Comparison of ENCODE assay signal across 19 cellular contexts in genomic region chr2:142321706-142322280, GRCh38.
"Had no signal": no experiment of that assay in that cellular context is flagged by ENCODE, and none has a peak within 500 bp of the region (broad histone marks: within the 10 kb centered on the region; RNA-seq: fewer than 3 reads in every experiment).

No MANE protein-coding gene starts in this region.

- H3K36me3 Mint-ChIP-seq: activated naive CD4-positive, alpha-beta T cell treated with anti-CD3 and anti-CD28 coated beads, Interleukin-2, amount 50 U/mL, for 72 hours; memory B cell; naive thymus-derived CD4-positive, alpha-beta T cell; stimulated activated effector memory CD8-positive, alpha-beta T cell treated with anti-CD3 and anti-CD28 coated beads, Interleukin-12 subunit alpha, Interleukin-12 subunit beta, amount 100 ng/mL, for 72 hours had no signal

- ATAC-seq: activated naive CD4-positive, alpha-beta T cell treated with anti-CD3 and anti-CD28 coated beads, Interleukin-2, amount 50 U/mL, for 72 hours; activated T-cell treated with anti-CD3 and anti-CD28 coated beads, Interleukin-2, amount 50 U/mL, for 72 hours; gastrocnemius medialis; left lung; mucosa of descending colon; naive thymus-derived CD4-positive, alpha-beta T cell; pancreas; stimulated activated effector memory CD8-positive, alpha-beta T cell treated with anti-CD3 and anti-CD28 coated beads, Interleukin-12 subunit alpha, Interleukin-12 subunit beta, amount 100 ng/mL, for 72 hours; T-helper 17 cell had no signal

- DNase-seq: activated CD4-positive, alpha-beta T cell treated with anti-CD3 and anti-CD28 coated beads, Interleukin-2, amount 10 ng/mL, durations not matched to agents 7 days and 5 days; activated CD8-positive, alpha-beta memory T cell treated with anti-CD3 and anti-CD28 coated beads, Interleukin-2, amount 50 U/mL, for 48 hours; activated gamma-delta T cell; activated T-cell treated with anti-CD3 and anti-CD28 coated beads, Interleukin-2, amount 50 U/mL, for 72 hours; amniotic stem cell; brain microvascular endothelial cell; effector memory CD4-positive, alpha-beta T cell; gastrocnemius medialis; left lung; mucosa of descending colon; naive thymus-derived CD4-positive, alpha-beta T cell; pancreas; retina; stimulated activated CD4-positive, alpha-beta T cell treated with anti-CD3 and anti-CD28 coated beads, Interleukin-12 subunit alpha, Interleukin-12 subunit beta, amount 100 ng/mL, for 4 hours; T-helper 17 cell had no signal

- H3K27me3 Mint-ChIP-seq: activated CD4-positive, alpha-beta T cell treated with anti-CD3 and anti-CD28 coated beads, Interleukin-2, amount 10 ng/mL, durations not matched to agents 7 days and 5 days; dendritic cell treated with granulocyte-macrophage colony-stimulating factor and Interleukin-4, amounts not matched to agents 40 ng/mL and 50 ng/mL, for 4 days; memory B cell; naive thymus-derived CD4-positive, alpha-beta T cell; T-helper 17 cell had no signal

- H3K4me3 Mint-ChIP-seq: activated CD4-positive, alpha-beta T cell treated with anti-CD3 and anti-CD28 coated beads, Interleukin-2, amount 10 ng/mL, durations not matched to agents 7 days and 5 days; activated T-cell treated with anti-CD3 and anti-CD28 coated beads, Interleukin-2, amount 50 U/mL, for 72 hours; dendritic cell treated with granulocyte-macrophage colony-stimulating factor and Interleukin-4, amounts not matched to agents 40 ng/mL and 50 ng/mL, for 4 days; memory B cell; naive thymus-derived CD4-positive, alpha-beta T cell; stimulated activated effector memory CD8-positive, alpha-beta T cell treated with anti-CD3 and anti-CD28 coated beads, Interleukin-12 subunit alpha, Interleukin-12 subunit beta, amount 100 ng/mL, for 72 hours; T-helper 17 cell had no signal

- H3K9me3 Mint-ChIP-seq: memory B cell had no signal

- H3K4me1 Mint-ChIP-seq: activated CD4-positive, alpha-beta T cell treated with anti-CD3 and anti-CD28 coated beads, Interleukin-2, amount 10 ng/mL, durations not matched to agents 7 days and 5 days; memory B cell; naive thymus-derived CD4-positive, alpha-beta T cell; stimulated activated effector memory CD8-positive, alpha-beta T cell treated with anti-CD3 and anti-CD28 coated beads, Interleukin-12 subunit alpha, Interleukin-12 subunit beta, amount 100 ng/mL, for 72 hours; T-helper 17 cell had no signal

- H3K27ac Mint-ChIP-seq: activated CD4-positive, alpha-beta T cell treated with anti-CD3 and anti-CD28 coated beads, Interleukin-2, amount 10 ng/mL, durations not matched to agents 7 days and 5 days; activated naive CD4-positive, alpha-beta T cell treated with anti-CD3 and anti-CD28 coated beads, Interleukin-2, amount 50 U/mL, for 72 hours; activated T-cell treated with anti-CD3 and anti-CD28 coated beads, Interleukin-2, amount 50 U/mL, for 72 hours; dendritic cell treated with granulocyte-macrophage colony-stimulating factor and Interleukin-4, amounts not matched to agents 40 ng/mL and 50 ng/mL, for 4 days; memory B cell; naive thymus-derived CD4-positive, alpha-beta T cell; stimulated activated effector memory CD8-positive, alpha-beta T cell treated with anti-CD3 and anti-CD28 coated beads, Interleukin-12 subunit alpha, Interleukin-12 subunit beta, amount 100 ng/mL, for 72 hours; T-helper 17 cell had no signal
